ENCODE assay signal across 15 cellular contexts in the genomic region with DNA sequence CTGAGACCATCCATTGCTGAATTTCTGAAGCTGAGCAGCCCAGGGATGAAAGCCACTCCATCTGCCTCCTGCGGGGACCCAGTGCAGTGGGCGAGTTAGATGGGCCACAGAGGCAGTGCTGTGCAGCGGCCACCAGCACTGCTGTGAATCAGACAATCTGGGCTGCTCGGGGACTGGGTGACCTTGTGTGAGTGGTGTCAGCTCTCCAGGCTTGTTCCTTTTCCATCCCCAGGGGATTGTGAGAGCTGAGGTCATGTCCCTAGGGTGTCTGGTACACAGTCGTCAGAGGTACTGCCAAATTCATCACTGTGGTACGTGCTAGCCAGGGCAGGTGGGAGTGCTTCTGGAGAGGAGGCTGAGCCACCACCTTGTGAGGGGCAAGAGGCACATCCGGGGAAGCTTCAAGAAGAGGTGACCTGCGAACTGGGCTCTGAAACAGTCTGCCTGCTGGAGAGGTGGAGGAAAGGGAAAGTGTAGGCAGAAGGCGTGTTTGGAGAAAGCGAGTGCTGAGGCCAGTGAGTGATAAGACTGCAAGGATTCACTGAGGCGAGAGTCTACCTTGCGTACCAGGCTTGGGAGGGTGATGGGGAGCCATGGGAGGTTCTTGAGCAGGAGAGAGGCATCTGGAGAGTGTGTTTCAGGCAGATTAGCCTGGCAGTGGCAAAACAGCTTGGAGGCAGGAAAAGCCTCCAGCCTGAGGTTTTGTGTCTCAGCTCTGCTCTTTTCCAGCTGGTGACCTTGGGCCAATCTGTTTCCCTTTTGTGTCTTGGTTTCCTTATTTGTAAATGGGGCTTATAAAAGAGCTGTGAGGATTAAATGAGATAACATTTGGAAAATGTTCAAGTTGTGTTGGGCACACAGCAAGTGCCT. TPM values are rescaled to one million over a fixed set of nuclear protein-coding genes. Genes with fewer than 3 reads are reported as not detected.
DNase-seq lines count a peak whose midpoint lies in the region; ATAC-seq, FAIRE-seq and TF ChIP-seq lines count a peak whose summit lies in the region.
"Had no signal": no experiment of that assay in that cellular context is flagged by ENCODE, and none has a peak within 500 bp of the region (broad histone marks: within the 10 kb centered on the region; RNA-seq: fewer than 3 reads in every experiment).

No MANE protein-coding gene starts in this region.

- peaks cover 6% of the 10 kb centered on the region for H3K4me1 Mint-ChIP-seq in activated B cell treated with CpG ODN at 0.5 μM for 24 hours
- peaks cover 1% of the 10 kb centered on the region for H3K4me1 Mint-ChIP-seq in activated naive CD8-positive, alpha-beta T cell treated with anti-CD3 and anti-CD28 coated beads for 36 hours

- H3K27me3 Mint-ChIP-seq in activated B cell treated with CpG ODN at 0.5 μM for 24 hours = peaks cover 28% of the 10 kb centered on the region
- peaks cover 14% of the 10 kb centered on the region for H3K27me3 Mint-ChIP-seq in activated naive CD8-positive, alpha-beta T cell treated with anti-CD3 and anti-CD28 coated beads for 36 hours
- H3K27me3 Mint-ChIP-seq: activated naive CD8-positive, alpha-beta T cell had no signal

- no peak for TF ChIP-seq CTCF in activated B cell treated with CpG ODN at 0.5 μM for 24 hours (IDR thresholded peaks at IDR 0.05)
- TF ChIP-seq CTCF in GM10248 (IDR thresholded peaks at IDR 0.05; ENCODE audit: control extremely low read depth, extremely low read depth, low read depth, missing control alignments) = no peak

- H3K27me3 ChIP-seq in ACC112 (ENCODE audit: insufficient read depth, low read length) (0 out of 2 replicates have a peak, but pooled peaks cover 7% of the 10 kb centered on the region), Karpas-422 (ENCODE audit: low read length) (no peaks in the 10 kb centered on the region)

- H3K9me3 Mint-ChIP-seq in activated B cell treated with CpG ODN at 0.5 μM for 24 hours = no peaks in the 10 kb centered on the region
- no peaks in the 10 kb centered on the region for H3K9me3 Mint-ChIP-seq in activated naive CD8-positive, alpha-beta T cell treated with anti-CD3 and anti-CD28 coated beads for 36 hours

- ATAC-seq in activated B cell treated with CpG ODN at 0.5 μM for 24 hours (ENCODE audit: low read depth) (peak; percentile 42), GM19035 (IDR thresholded peaks at IDR 0.05; ENCODE audit: unreplicated experiment) (no peak)

- FAIRE-seq in frontal cortex (lab: Jason Lieb, UNC) = no peak

- peaks cover 15% of the 10 kb centered on the region for H3K4me1 ChIP-seq in ACC112 (ENCODE audit: control insufficient read depth, insufficient read depth, low read length, unreplicated experiment)
- no peaks in the 10 kb centered on the region for H3K4me1 ChIP-seq in Karpas-422 (ENCODE audit: low read length)

- POLR2A ChIA-PET in activated B cell treated with CpG ODN at 0.5 μM for 24 hours (lab: Charles Lee) = no interaction called here
- POLR2A ChIA-PET in GM10248 (lab: Yijun Ruan, JAX) = no interaction called here

- no peaks in the 10 kb centered on the region for H3K36me3 Mint-ChIP-seq in activated B cell treated with CpG ODN at 0.5 μM for 24 hours (ENCODE audit: low read depth)
- H3K36me3 Mint-ChIP-seq in activated naive CD8-positive, alpha-beta T cell treated with anti-CD3 and anti-CD28 coated beads for 36 hours = no peaks in the 10 kb centered on the region
- H3K36me3 Mint-ChIP-seq: activated naive CD8-positive, alpha-beta T cell; CD14-positive monocyte had no signal

- no peaks in the 10 kb centered on the region for H3K9me2 ChIP-seq in Karpas-422 (replicated peaks; ENCODE audit: insufficient read depth, low read length)

- H3K36me3 ChIP-seq in ACC112 (ENCODE audit: insufficient read depth, low read length) (no peaks in the 10 kb centered on the region), Karpas-422 (ENCODE audit: insufficient read depth, low read length) (no peaks in the 10 kb centered on the region)

- intact Hi-C loops in activated B cell treated with CpG ODN at 0.5 μM for 24 hours (cut with micrococcal nuclease) = no loop called here

- H3K27ac ChIP-seq in ACC112 (ENCODE audit: low read depth, low read length) = peak overlapping the region; percentile 43; the same call in 1 of the 2 replicates
- H3K27ac ChIP-seq in Karpas-422 (ENCODE audit: low read length) = no peak overlapping the region
- H3K27ac ChIP-seq: coronary artery had no signal

- H3K4me3 ChIP-seq in ACC112 (ENCODE audit: low read depth, low read length) (no peak overlapping the region), Karpas-422 (ENCODE audit: low read length) (no peak overlapping the region)
- H3K4me3 ChIP-seq: coronary artery had no signal

- no peaks in the 10 kb centered on the region; the same call in 1 of the 2 replicates for H4K20me1 ChIP-seq in Karpas-422 (ENCODE audit: insufficient read depth, low read depth, low read length)

- CTCF ChIA-PET in activated B cell treated with CpG ODN at 0.5 μM for 24 hours (lab: Charles Lee) (no interaction called here), GM10248 (lab: Yijun Ruan, JAX) (no interaction called here)

- no peaks in the 10 kb centered on the region for H3K9me3 ChIP-seq in Karpas-422 (ENCODE audit: low read length)

- H2AFZ ChIP-seq in ACC112 (ENCODE audit: low read length, unreplicated experiment) (no peak overlapping the region), Karpas-422 (ENCODE audit: low read length) (no peak overlapping the region)

- no peaks in the 10 kb centered on the region for H3K79me2 ChIP-seq in ACC112 (ENCODE audit: control insufficient read depth, insufficient read depth, low read length, unreplicated experiment)
- no peaks in the 10 kb centered on the region for H3K79me2 ChIP-seq in Karpas-422 (ENCODE audit: low read length)

- no peak overlapping the region for H3K9ac ChIP-seq in Karpas-422 (ENCODE audit: low read length)

- no peak overlapping the region for H3K4me3 Mint-ChIP-seq in activated B cell treated with CpG ODN at 0.5 μM for 24 hours
- no peak overlapping the region for H3K4me3 Mint-ChIP-seq in activated naive CD8-positive, alpha-beta T cell treated with anti-CD3 and anti-CD28 coated beads for 36 hours
- H3K4me3 Mint-ChIP-seq: activated naive CD8-positive, alpha-beta T cell; CD14-positive monocyte had no signal

- H3K4me2 ChIP-seq in Karpas-422 (ENCODE audit: low read depth, low read length, poor library complexity, severe bottlenecking) = no peak overlapping the region

- peak; percentile 55 for DNase-seq in Karpas-422
- no peak for DNase-seq in activated B cell treated with CpG ODN at 0.5 μM for 24 hours
- peak; percentile 29 for DNase-seq in hepatic stellate cell (ENCODE audit: low spot score)
- DNase-seq in frontal cortex (ENCODE audit: low spot score in 2 of 2) = no peak
- no peak for DNase-seq in activated naive CD8-positive, alpha-beta T cell treated with anti-CD3 and anti-CD28 coated beads for 36 hours
- DNase-seq in GM10248 (ENCODE audit: extremely low spot score) = no peak
- DNase-seq: NCI-H1048; stimulated activated CD4-positive, alpha-beta T cell treated with anti-CD3 and anti-CD28 coated beads, Interleukin-4, amount 100 ng/mL, for 1 hour; stimulated activated naive CD4-positive, alpha-beta T cell treated with Interleukin-2 at 50 U/mL for 16 hours had no signal

- H3K27ac Mint-ChIP-seq in activated B cell treated with CpG ODN at 0.5 μM for 24 hours = no peak overlapping the region
- H3K27ac Mint-ChIP-seq in activated naive CD8-positive, alpha-beta T cell treated with anti-CD3 and anti-CD28 coated beads for 36 hours = no peak overlapping the region
- H3K27ac Mint-ChIP-seq: activated naive CD8-positive, alpha-beta T cell had no signal

RNA-seq across cellular contexts. Expression of gene CACNA1I, which starts 22.7 kb away (rescaled TPM):
- total RNA-seq in Karpas-422 (2014; rRNA removed; shearing (Covaris generic); ENCODE audit: low replicate concordance) = not detected in 2 replicates
- total RNA-seq in activated B cell treated with CpG ODN at 0.5 μM for 24 hours (not detected in 2 replicates), frontal cortex (5.3 TPM)
- total RNA-seq in activated naive CD8-positive, alpha-beta T cell treated with anti-CD3 and anti-CD28 coated beads for 36 hours = under 1 TPM; 0.26 to 0.27 TPM
- total RNA-seq: HT1080 had no signal

Comparison
In these comparisons a context has a peak if more than half of its experiments do, and no peak if none do; other contexts are left out.
1. DNase-seq: peak in Karpas-422 (single experiment) and hepatic stellate cell (single experiment); none in activated B cell treated with CpG ODN at 0.5 μM for 24 hours (single experiment), frontal cortex (0 of 2), activated naive CD8-positive, alpha-beta T cell treated with anti-CD3 and anti-CD28 coated beads for 36 hours (single experiment) and GM10248 (single experiment).